8 cellular contexts compared by ENCODE assay signal in the genomic region with DNA sequence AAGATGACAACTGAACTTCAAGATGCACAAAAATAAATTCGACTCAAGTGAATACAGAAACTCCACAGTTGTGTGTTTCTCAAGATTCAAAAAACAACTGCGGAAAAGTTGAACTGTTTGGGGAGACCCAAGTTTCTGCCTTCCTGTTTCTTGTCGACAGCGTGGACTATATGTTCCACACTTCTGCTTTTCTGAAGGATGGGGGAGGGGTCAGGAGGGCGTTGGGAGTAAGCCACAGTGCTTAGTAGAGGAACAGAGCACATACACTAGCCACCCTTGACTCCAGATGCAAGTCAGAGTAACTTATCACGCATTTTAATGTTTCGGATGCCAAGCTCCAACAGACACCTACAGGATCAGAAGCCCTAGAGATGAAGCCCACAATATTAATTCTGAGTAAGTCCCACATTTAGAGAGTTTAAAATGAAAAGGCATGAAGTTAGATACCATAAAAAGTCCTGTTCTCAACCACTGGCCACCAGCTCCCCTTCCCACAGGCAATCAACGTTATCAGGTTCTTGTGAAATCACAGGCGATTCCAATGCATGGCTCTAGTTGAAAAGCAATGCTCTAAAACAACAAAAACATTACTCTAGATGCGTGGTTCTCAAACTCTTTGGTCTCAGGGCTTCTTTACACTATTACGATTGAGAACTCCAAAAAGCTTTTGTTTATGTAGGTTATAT. TPM values are rescaled to one million over a fixed set of nuclear protein-coding genes. Genes with fewer than 3 reads are reported as not detected.
DNase-seq lines count a peak whose midpoint lies in the region; ATAC-seq and TF ChIP-seq lines count a peak whose summit lies in the region.

No MANE protein-coding gene starts in this region.

- no peaks in the 10 kb centered on the region for H3K27me3 ChIP-seq in DND-41 (ENCODE audit: insufficient read depth, low read length, poor library complexity)
- H3K27me3 ChIP-seq in prostate gland (replicated peaks; ENCODE audit: insufficient read depth), result no peaks in the 10 kb centered on the region

- H3K4me1 ChIP-seq in DND-41 (ENCODE audit: insufficient read depth, low read length) (peaks cover 40% of the 10 kb centered on the region), prostate gland (replicated peaks) (peaks cover 9% of the 10 kb centered on the region)

- no peak for DNase-seq in DND-41
- DNase-seq in erythroblast (lab: John Stamatoyannopoulos, UW), result peak; percentile 15 to 32
- DNase-seq in SHP77 (lab: John Stamatoyannopoulos, UW), result no peak
- DNase-seq in prostate gland (ENCODE audit: low spot score), result no peak
- no peak for DNase-seq in NCI-H128 (lab: John Stamatoyannopoulos, UW; ENCODE audit: unreplicated experiment)

- no peak for ATAC-seq in DND-41 (ENCODE audit: insufficient read depth, low read depth)
- peak; percentile 41 for ATAC-seq in GM21390 (IDR thresholded peaks at IDR 0.05; ENCODE audit: unreplicated experiment)
- peak; percentile 41 for ATAC-seq in HG03571 (IDR thresholded peaks at IDR 0.05; ENCODE audit: unreplicated experiment)
- ATAC-seq in HG03520 (IDR thresholded peaks at IDR 0.05; ENCODE audit: unreplicated experiment), result no peak

- no peaks in the 10 kb centered on the region for H3K9me3 ChIP-seq in DND-41 (ENCODE audit: insufficient read depth, low read length, severe bottlenecking)
- no peaks in the 10 kb centered on the region for H3K9me3 ChIP-seq in prostate gland

- intact Hi-C loops in prostate gland (cut with DNase I), result no loop called here

- no peak overlapping the region for H3K9ac ChIP-seq in DND-41 (ENCODE audit: low read depth, low read length)

- peaks cover 62% of the 10 kb centered on the region for H4K20me1 ChIP-seq in DND-41 (ENCODE audit: insufficient read depth, low read length)

- H3K36me3 ChIP-seq in DND-41 (ENCODE audit: insufficient read depth, low read length), result peaks cover 27% of the 10 kb centered on the region
- no peaks in the 10 kb centered on the region for H3K36me3 ChIP-seq in prostate gland

- no peak overlapping the region; a peak in 1 of 4 replicates for H3K4me3 ChIP-seq in DND-41 (ENCODE audit: low read depth in 1 of 2, low read length in 2 of 2)
- H3K4me3 ChIP-seq in prostate gland, result no peak overlapping the region

- TF ChIP-seq CTCF in DND-41 (IDR thresholded peaks at IDR 0.05; ENCODE audit: borderline replicate concordance, extremely low read depth, low read length, poor library complexity, severe bottlenecking) (no peak), prostate gland (IDR thresholded peaks at IDR 0.05) (no peak)

- 89% methylated on average over 11 of the region's 11 CpGs for WGBS in prostate gland

- no peak overlapping the region for H2AFZ ChIP-seq in DND-41 (ENCODE audit: low read depth, low read length)

- TF ChIP-seq POLR2A in erythroblast (IDR thresholded peaks at IDR 0.05; ENCODE audit: low read length) (no peak), prostate gland (IDR thresholded peaks at IDR 0.05) (no peak)

- H3K4me2 ChIP-seq in DND-41 (ENCODE audit: insufficient read depth, low read length), result peak overlapping the region; percentile 3; the same call in 1 of the 2 replicates

- H3K79me2 ChIP-seq in DND-41 (ENCODE audit: insufficient read depth, low read length), result peaks cover 100% of the 10 kb centered on the region

- H3K27ac ChIP-seq in DND-41 (ENCODE audit: low read length) (no peak overlapping the region), prostate gland (no peak overlapping the region)

RNA-seq across cellular contexts. Expression of a gene that starts 4.2 kb away (rescaled TPM):
- 10 to 100 TPM; 19.7 to 37.5 TPM for total RNA-seq in prostate gland

Comparison
In these comparisons a context has a peak if more than half of its experiments do, and no peak if none do; other contexts are left out.
1. ATAC-seq: peak in GM21390 (single experiment) and HG03571 (single experiment); none in DND-41 (single experiment) and HG03520 (single experiment).
2. DNase-seq: peak in erythroblast (2 of 2); none in DND-41 (single experiment), SHP77 (0 of 2), prostate gland (single experiment) and NCI-H128 (single experiment).